2 cellular contexts compared by ENCODE assay signal in genomic region chr3:134237454-134238145, GRCh38.
A peak's percentile ranks its signal among the peaks of the same experiment; 100 is the strongest.
TF ChIP-seq lines count a peak whose summit lies in the region.

No MANE protein-coding gene starts in this region.

TF ChIP-seq in liver, 16 proteins besides CTCF, POLR2A, EP300 and RAD21:
- TF ChIP-seq FOXA1 (IDR thresholded peaks at IDR 0.05) (no peak), MAX (IDR thresholded peaks at IDR 0.05) (peak; percentile 14), TAF1 (conservative IDR thresholded peaks at IDR 0.05) (no peak), FOXA2 (IDR thresholded peaks at IDR 0.05) (no peak), RXRA (IDR thresholded peaks at IDR 0.05) (peak; percentile 65 to 74), EGR1 (IDR thresholded peaks at IDR 0.05; ENCODE audit: low read depth in 2 of 2) (no peak), ZBTB33 (IDR thresholded peaks at IDR 0.05) (no peak), HNF4G (IDR thresholded peaks at IDR 0.05) (no peak), YY1 (IDR thresholded peaks at IDR 0.05) (no peak), REST (IDR thresholded peaks at IDR 0.05) (no peak), ATF3 (IDR thresholded peaks at IDR 0.05) (no peak), JUND (IDR thresholded peaks at IDR 0.05) (peak; percentile 49 to 59), HNF4A (conservative IDR thresholded peaks at IDR 0.05) (peak; percentile 63 to 65), NR2F2 (IDR thresholded peaks at IDR 0.05) (no peak), SP1 (IDR thresholded peaks at IDR 0.05) (peak; percentile 42), GABPA (IDR thresholded peaks at IDR 0.05 in 1 of 2, conservative IDR thresholded peaks at IDR 0.05 in 1 of 2) (no peak)
TF ChIP-seq in liver: peak in this region for 5.

TF ChIP-seq in GM23338, 12 proteins besides CTCF, POLR2A, EP300 and RAD21:
- TF ChIP-seq ETS1 (IDR thresholded peaks at IDR 0.05) (no peak), NANOG (IDR thresholded peaks at IDR 0.05; ENCODE audit: borderline replicate concordance) (no peak), EZH2 (IDR thresholded peaks at IDR 0.05; ENCODE audit: low read depth, unreplicated experiment) (no peak), ZNF114 (CRISPR knock-in tag; IDR thresholded peaks at IDR 0.05) (no peak), ZNF331 (CRISPR knock-in tag; IDR thresholded peaks at IDR 0.05; ENCODE audit: low read depth) (no peak), JUNB (IDR thresholded peaks at IDR 0.05; ENCODE audit: unreplicated experiment) (no peak), CREB1 (CRISPR knock-in tag; IDR thresholded peaks at IDR 0.05; ENCODE audit: low read depth) (no peak), EZH2phosphoT487 (IDR thresholded peaks at IDR 0.05; ENCODE audit: unreplicated experiment) (no peak), REST (IDR thresholded peaks at IDR 0.05; ENCODE audit: unreplicated experiment) (no peak), STAT1 (IDR thresholded peaks at IDR 0.05; ENCODE audit: unreplicated experiment) (no peak), POLR2AphosphoS5 (IDR thresholded peaks at IDR 0.05; ENCODE audit: low read depth) (no peak), ZNF462 (CRISPR knock-in tag; IDR thresholded peaks at IDR 0.05) (no peak)
